ENCODE assay signal across 9 cellular contexts in the genomic region with DNA sequence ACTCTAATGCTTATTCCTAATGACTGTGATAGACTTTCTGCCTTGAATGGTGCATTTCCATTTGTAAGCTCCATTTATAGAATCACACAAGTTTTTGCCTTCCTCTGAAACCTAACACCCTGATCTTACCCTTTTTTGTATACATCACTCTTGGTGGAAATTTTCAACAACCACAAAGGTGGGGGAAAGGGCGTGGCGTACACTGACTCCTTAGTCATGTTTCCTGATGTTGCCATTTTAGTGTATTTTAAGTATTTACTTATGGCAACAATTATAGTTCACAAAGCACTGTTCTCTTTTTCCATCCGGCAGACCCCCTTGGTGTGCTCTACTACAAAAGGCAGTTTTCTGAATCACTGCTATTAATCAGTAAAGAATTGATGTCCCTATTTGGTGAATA.
DNase-seq lines count a peak whose midpoint lies in the region; ATAC-seq and TF ChIP-seq lines count a peak whose summit lies in the region.
"Had no signal": no experiment of that assay in that cellular context is flagged by ENCODE, and none has a peak within 500 bp of the region (broad histone marks: within the 10 kb centered on the region; RNA-seq: fewer than 3 reads in every experiment).

No MANE protein-coding gene starts in this region.

- H3K27ac ChIP-seq in left lung: peak overlapping the region; percentile 64 to 67

- peak; percentile 61 for ATAC-seq in left lung
- ATAC-seq in HG03039 (IDR thresholded peaks at IDR 0.05; ENCODE audit: unreplicated experiment): no peak
- no peak for ATAC-seq in HG03354 (IDR thresholded peaks at IDR 0.05; ENCODE audit: poor library complexity, severe bottlenecking, unreplicated experiment)

- H3K4me3 ChIP-seq in MG63: no peak overlapping the region
- H3K4me3 ChIP-seq in left lung: no peak overlapping the region

- intact Hi-C loops in left lung (cut with DNase I): no loop called here

- H3K27me3 ChIP-seq in MG63 (no peaks in the 10 kb centered on the region), left lung (no peaks in the 10 kb centered on the region)

- H3K36me3 ChIP-seq in MG63 (no peaks in the 10 kb centered on the region), left lung (no peaks in the 10 kb centered on the region)

- peaks cover 17 to 53% of the 10 kb centered on the region in 2 donors for H3K4me1 ChIP-seq in left lung

- no peak for TF ChIP-seq CTCF in left lung (IDR thresholded peaks at IDR 0.05)

- H3K9me3 ChIP-seq in MG63: no peaks in the 10 kb centered on the region
- no peaks in the 10 kb centered on the region for H3K9me3 ChIP-seq in left lung

- DNase-seq in A172 (ENCODE audit: low spot score): peak; percentile 79
- peak; percentile 28 for DNase-seq in MG63
- peak; percentile 43 for DNase-seq in activated T-cell treated with anti-CD3 and anti-CD28 coated beads for 1 hour (ENCODE audit: low read depth)
- DNase-seq in left lung: no peak
- no peak for DNase-seq in ureter (ENCODE audit: low spot score)
- DNase-seq in DMS 273 (lab: John Stamatoyannopoulos, UW; ENCODE audit: unreplicated experiment): no peak
- DNase-seq: DND-41 had no signal

Comparison
In these comparisons a context has a peak if more than half of its experiments do, and no peak if none do; other contexts are left out.
1. DNase-seq: peak in A172 (single experiment), MG63 (single experiment) and activated T-cell treated with anti-CD3 and anti-CD28 coated beads for 1 hour (single experiment); none in left lung (0 of 2), ureter (single experiment) and DMS 273 (single experiment).